In the genomic region with DNA sequence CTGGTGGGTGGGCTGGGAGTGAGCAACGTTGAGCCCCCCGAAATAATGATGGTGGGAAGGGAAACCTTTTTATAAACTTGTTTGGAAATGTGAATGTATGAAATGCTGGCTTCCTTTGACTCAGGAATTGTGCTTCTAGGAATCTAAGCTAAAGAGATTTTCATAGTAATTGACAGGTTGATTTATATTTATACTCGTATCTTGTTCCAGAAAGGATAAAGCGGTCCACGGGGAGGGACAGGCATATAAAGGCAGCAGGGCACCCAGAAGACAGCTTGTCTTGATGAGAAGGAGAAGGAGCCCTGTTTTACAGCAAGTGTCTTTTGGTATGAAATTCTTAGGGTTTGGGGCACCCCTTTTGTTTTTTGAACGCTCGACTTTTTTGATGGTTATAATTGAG, we compare ENCODE assay signal across 26 cellular contexts.
"Had no signal": no experiment of that assay in that cellular context is flagged by ENCODE, and none has a peak within 500 bp of the region (broad histone marks: within the 10 kb centered on the region; RNA-seq: fewer than 3 reads in every experiment).

No MANE protein-coding gene starts in this region.

- H3K4me1 ChIP-seq: prostate gland, vagina had no signal

- H3K4me2 ChIP-seq: hepatocyte, smooth muscle cell had no signal

- H3K27me3 ChIP-seq: dorsolateral prefrontal cortex, gastrocnemius medialis, heart left ventricle, hepatocyte, right atrium auricular region, suprapubic skin, transverse colon, vagina had no signal

- H3K4me3 ChIP-seq: dorsolateral prefrontal cortex, gastrocnemius medialis, heart left ventricle, hepatocyte, prostate gland, right atrium auricular region, smooth muscle cell, suprapubic skin, transverse colon, vagina had no signal

- H3K27ac ChIP-seq: dorsolateral prefrontal cortex, epithelial cell of prostate, gastrocnemius medialis, heart left ventricle, hepatocyte, prostate gland, right atrium auricular region, suprapubic skin, transverse colon, vagina had no signal

- DNase-seq: effector CD4-positive, alpha-beta T cell; foreskin fibroblast; gastrocnemius medialis; heart left ventricle; kidney; naive thymus-derived CD4-positive, alpha-beta T cell; nephron progenitor cell; stimulated activated CD4-positive, alpha-beta T cell treated with anti-CD3 and anti-CD28 coated beads, Interleukin-12 subunit alpha, Interleukin-12 subunit beta, amount 100 ng/mL, for 4 hours; stimulated activated CD4-positive, alpha-beta T cell treated with anti-CD3 and anti-CD28 coated beads, Interleukin-1b, Interleukin-23, amount 100 ng/mL, for 48 hours; stimulated activated CD4-positive, alpha-beta T cell treated with anti-CD3 and anti-CD28 coated beads, Interleukin-4, amount 100 ng/mL, for 1 hour; stimulated activated CD8-positive, alpha-beta memory T cell treated with anti-CD3 and anti-CD28 coated beads, Interleukin-4, amount 100 ng/mL, for 48 hours; stimulated activated naive CD4-positive, alpha-beta T cell; stimulated activated naive CD8-positive, alpha-beta T cell treated with anti-CD3 and anti-CD28 coated beads, Interleukin-15, amount 100 ng/mL, for 72 hours; transverse colon had no signal

- H3K36me3 ChIP-seq: gastrocnemius medialis, heart left ventricle, prostate gland, right atrium auricular region, suprapubic skin, transverse colon, vagina had no signal

- FAIRE-seq: colon, kidney had no signal

- H2AFZ ChIP-seq: hepatocyte had no signal

- ATAC-seq: esophagus mucosa; gastrocnemius medialis; heart left ventricle; left lobe of liver; naive thymus-derived CD4-positive, alpha-beta T cell; sciatic nerve; stimulated activated naive CD8-positive, alpha-beta T cell treated with anti-CD3 and anti-CD28 coated beads, Interleukin-15, amount 100 ng/mL, for 72 hours had no signal

- H3K9me3 ChIP-seq: gastrocnemius medialis, heart left ventricle, prostate gland, right atrium auricular region, suprapubic skin, transverse colon, vagina had no signal
